Comparison of ENCODE assay signal across 8 cellular contexts in genomic region chr11:827861-828167, GRCh38. TPM values are rescaled to one million over a fixed set of nuclear protein-coding genes. Genes with fewer than 3 reads are reported as not detected.
A peak's percentile ranks its signal among the peaks of the same experiment; 100 is the strongest.
DNase-seq lines count a peak whose midpoint lies in the region; ATAC-seq and TF ChIP-seq lines count a peak whose summit lies in the region.

CRACR2B (plus strand) TSS chr11:827919; CDS start chr11:828608, 689 bp downstream.

- no peak for TF ChIP-seq EP300 in neural cell (conservative IDR thresholded peaks at IDR 0.05; ENCODE audit: poor library complexity, severe bottlenecking)

- H2AFZ ChIP-seq in neural cell (ENCODE audit: low read depth, low read length), result no peak within 1 kb of the TSS

- ATAC-seq in HG03521 (IDR thresholded peaks at IDR 0.05; ENCODE audit: unreplicated experiment), result no peak

- H3K27me3 ChIP-seq in endocrine pancreas (ENCODE audit: control insufficient read depth, insufficient read depth, low read length) (no peaks in the 10 kb centered on the region), neural cell (ENCODE audit: insufficient read depth, low read depth, low read length) (peaks cover 42% of the 10 kb centered on the region)

- in situ Hi-C loops in Caki2 (cut with HindIII; ENCODE audit: low pct_unique_long_range_greater_than_20kb, low sequenced_read_pairs), result no loop called here

- H3K4me1 ChIP-seq in endocrine pancreas (ENCODE audit: control insufficient read depth, insufficient read depth, low read length), result no peaks in the 10 kb centered on the region

- H3K4me2 ChIP-seq in neural cell (ENCODE audit: low read length), result no peak within 1 kb of the TSS

- H3K9me3 ChIP-seq in endocrine pancreas (ENCODE audit: control insufficient read depth, low read length) (no peaks in the 10 kb centered on the region), neural cell (ENCODE audit: low read length) (no peaks in the 10 kb centered on the region)

- DNase-seq in Caki2 (ENCODE audit: low read depth), result no peak
- no peak for DNase-seq in LNCaP clone FGC (ENCODE audit: low read depth)
- no peak for DNase-seq in GM19238 (ENCODE audit: insufficient read length, low spot score)
- no peak for DNase-seq in H4 (ENCODE audit: low spot score)
- no peak for DNase-seq in HK-2 (ENCODE audit: unreplicated experiment)

- H3K4me3 ChIP-seq in LNCaP clone FGC (ENCODE audit: low read depth, low read length) (peak within 1 kb of the TSS; percentile 61), endocrine pancreas (ENCODE audit: control insufficient read depth, insufficient read depth, low read length) (no peak within 1 kb of the TSS), neural cell (ENCODE audit: low read length) (peak within 1 kb of the TSS; percentile 69)

- no peaks in the 10 kb centered on the region for H3K9me2 ChIP-seq in neural cell (ENCODE audit: insufficient read depth, low read length)

- H3K9ac ChIP-seq in endocrine pancreas (ENCODE audit: control insufficient read depth, insufficient read depth, low read length) (peak within 1 kb of the TSS; percentile 74), neural cell (ENCODE audit: low read length) (peak within 1 kb of the TSS; percentile 25)

- no peak within 1 kb of the TSS for H3K27ac ChIP-seq in neural cell (ENCODE audit: low read length)

- H3K36me3 ChIP-seq in endocrine pancreas (ENCODE audit: control insufficient read depth, insufficient read depth, low read length) (no peaks in the 10 kb centered on the region), neural cell (ENCODE audit: insufficient read depth, low read length) (no peaks in the 10 kb centered on the region)

- no peaks in the 10 kb centered on the region for H4K20me1 ChIP-seq in neural cell (ENCODE audit: insufficient read depth)

- H3F3A ChIP-seq in neural cell (ENCODE audit: insufficient read depth, low read length, poor library complexity, severe bottlenecking), result no peaks in the 10 kb centered on the region

- no peak for TF ChIP-seq RAD21 in neural cell (conservative IDR thresholded peaks at IDR 0.05)

- TF ChIP-seq CTCF in LNCaP clone FGC (IDR thresholded peaks at IDR 0.05; ENCODE audit: control insufficient read depth, extremely low read depth, insufficient read depth), result no peak
- no peak for TF ChIP-seq CTCF in neural cell (IDR thresholded peaks at IDR 0.05; ENCODE audit: poor library complexity, severe bottlenecking)

- no peaks in the 10 kb centered on the region for H3K79me2 ChIP-seq in neural cell (replicated peaks; ENCODE audit: insufficient read depth, low read length)

TF ChIP-seq in neural cell, 6 proteins besides CTCF, POLR2A, EP300 and RAD21:
- TF ChIP-seq MXI1 (conservative IDR thresholded peaks at IDR 0.05; ENCODE audit: poor library complexity, severe bottlenecking) (no peak), TAF1 (IDR thresholded peaks at IDR 0.05; ENCODE audit: low read depth) (no peak), REST (IDR thresholded peaks at IDR 0.05; ENCODE audit: borderline replicate concordance) (no peak), SMC3 (conservative IDR thresholded peaks at IDR 0.05; ENCODE audit: poor library complexity) (no peak), POLR2AphosphoS5 (IDR thresholded peaks at IDR 0.05) (no peak), EZH2 (IDR thresholded peaks at IDR 0.05; ENCODE audit: borderline replicate concordance, insufficient read depth, low read length, poor library complexity, severe bottlenecking) (no peak)
TF ChIP-seq in neural cell: peak in this region for 0.

RNA-seq across cellular contexts. Expression of gene CRACR2B, which starts in this region (rescaled TPM):
- 15.0 and 29.5 TPM in 2 replicates for total RNA-seq in Caki2 (2014; rRNA removed; shearing (Covaris generic); ENCODE audit: low replicate concordance)
- 1.2 and 6.5 TPM in 2 replicates for polyA plus RNA-seq in neural cell
- 0.49 and 1.5 TPM in 2 replicates for polyA minus RNA-seq in neural cell
- total RNA-seq in H4 (2014; rRNA removed; shearing (Covaris generic)), result not detected in 2 replicates

Comparison
In these comparisons a context has a peak if more than half of its experiments do, and no peak if none do; other contexts are left out.
1. RNA of gene CRACR2B (total RNA-seq): 15.0 to 29.5 TPM in Caki2; not detected in H4; every median in the first group is over 10 times any median in the second.